10 cellular contexts compared by ENCODE assay signal in genomic region chr11:68090706-68091105, GRCh38. TPM values are rescaled to one million over a fixed set of nuclear protein-coding genes. Genes with fewer than 3 reads are reported as not detected.
DNase-seq lines count a peak whose midpoint lies in the region; ATAC-seq and TF ChIP-seq lines count a peak whose summit lies in the region.
"Had no signal": no experiment of that assay in that cellular context is flagged by ENCODE, and none has a peak within 500 bp of the region (broad histone marks: within the 10 kb centered on the region; RNA-seq: fewer than 3 reads in every experiment).

No MANE protein-coding gene starts in this region.

- H3K4me1 Mint-ChIP-seq in activated CD8-positive, alpha-beta memory T cell treated with anti-CD3 and anti-CD28 coated beads, Interleukin-2, amount 10 ng/mL, durations not matched to agents 7 days and 5 days = peaks cover 5% of the 10 kb centered on the region
- peaks cover 7% of the 10 kb centered on the region for H3K4me1 Mint-ChIP-seq in activated CD8-positive, alpha-beta T cell treated with anti-CD3 and anti-CD28 coated beads for 36 hours (ENCODE audit: low read depth)

- H3K4me3 Mint-ChIP-seq in activated CD8-positive, alpha-beta memory T cell treated with anti-CD3 and anti-CD28 coated beads, Interleukin-2, amount 10 ng/mL, durations not matched to agents 7 days and 5 days = no peak overlapping the region
- H3K4me3 Mint-ChIP-seq in activated CD8-positive, alpha-beta T cell treated with anti-CD3 and anti-CD28 coated beads for 36 hours = no peak overlapping the region

- intact Hi-C loops in activated CD8-positive, alpha-beta T cell treated with anti-CD3 and anti-CD28 coated beads for 36 hours (cut with micrococcal nuclease) = no loop called here
- intact Hi-C loops in left colon (cut with DNase I, micrococcal nuclease) = no loop called here

- POLR2A ChIA-PET in activated CD8-positive, alpha-beta T cell treated with anti-CD3 and anti-CD28 coated beads for 36 hours (lab: Charles Lee) = no interaction called here

- H3K36me3 Mint-ChIP-seq in activated CD8-positive, alpha-beta memory T cell treated with anti-CD3 and anti-CD28 coated beads, Interleukin-2, amount 10 ng/mL, durations not matched to agents 7 days and 5 days = no peaks in the 10 kb centered on the region
- H3K36me3 Mint-ChIP-seq in activated CD8-positive, alpha-beta T cell treated with anti-CD3 and anti-CD28 coated beads for 36 hours (ENCODE audit: low read depth) = no peaks in the 10 kb centered on the region

- CTCF ChIA-PET in activated CD8-positive, alpha-beta memory T cell treated with anti-CD3 and anti-CD28 coated beads, Interleukin-2, amount 10 ng/mL, durations not matched to agents 7 days and 5 days (lab: Charles Lee) = no interaction called here
- CTCF ChIA-PET in activated CD8-positive, alpha-beta T cell treated with anti-CD3 and anti-CD28 coated beads for 36 hours (lab: Charles Lee) = no interaction called here

- peak overlapping the region; percentile 42 for H3K27ac Mint-ChIP-seq in activated CD8-positive, alpha-beta memory T cell treated with anti-CD3 and anti-CD28 coated beads, Interleukin-2, amount 10 ng/mL, durations not matched to agents 7 days and 5 days
- no peak overlapping the region for H3K27ac Mint-ChIP-seq in activated CD8-positive, alpha-beta T cell treated with anti-CD3 and anti-CD28 coated beads for 36 hours

- no peak for DNase-seq in activated CD8-positive, alpha-beta memory T cell treated with anti-CD3 and anti-CD28 coated beads, Interleukin-2, amount 10 ng/mL, durations not matched to agents 7 days and 5 days
- no peak for DNase-seq in activated CD8-positive, alpha-beta memory T cell treated with anti-CD3 and anti-CD28 coated beads, Interleukin-2, amount 50 U/mL, for 48 hours
- DNase-seq in activated CD8-positive, alpha-beta T cell treated with anti-CD3 and anti-CD28 coated beads for 36 hours = peak; percentile 22
- peak; percentile 27 to 46 for DNase-seq in left colon
- DNase-seq in superior temporal gyrus (ENCODE audit: extremely low spot score) = peak; percentile 92
- DNase-seq in NCI-H2171 (lab: John Stamatoyannopoulos, UW) = no peak
- no peak for DNase-seq in NCI-H1048 (lab: John Stamatoyannopoulos, UW)
- DNase-seq: cortex of kidney, NCI-H2171 treated with DMSO at 0.1 percent for 48 hours had no signal

- ATAC-seq in activated CD8-positive, alpha-beta memory T cell treated with anti-CD3 and anti-CD28 coated beads, Interleukin-2, amount 10 ng/mL, durations not matched to agents 7 days and 5 days = no peak
- peak; percentile 62 for ATAC-seq in activated CD8-positive, alpha-beta T cell treated with anti-CD3 and anti-CD28 coated beads for 36 hours
- ATAC-seq in left colon (peak; percentile 92), GM18909 (IDR thresholded peaks at IDR 0.05; ENCODE audit: poor library complexity, unreplicated experiment) (no peak)

- no peaks in the 10 kb centered on the region for H3K9me3 Mint-ChIP-seq in activated CD8-positive, alpha-beta memory T cell treated with anti-CD3 and anti-CD28 coated beads, Interleukin-2, amount 10 ng/mL, durations not matched to agents 7 days and 5 days (ENCODE audit: low read depth)
- no peaks in the 10 kb centered on the region for H3K9me3 Mint-ChIP-seq in activated CD8-positive, alpha-beta T cell treated with anti-CD3 and anti-CD28 coated beads for 36 hours

- H3K27me3 Mint-ChIP-seq in activated CD8-positive, alpha-beta memory T cell treated with anti-CD3 and anti-CD28 coated beads, Interleukin-2, amount 10 ng/mL, durations not matched to agents 7 days and 5 days = no peaks in the 10 kb centered on the region
- H3K27me3 Mint-ChIP-seq in activated CD8-positive, alpha-beta T cell treated with anti-CD3 and anti-CD28 coated beads for 36 hours = no peaks in the 10 kb centered on the region

- TF ChIP-seq CTCF in activated CD8-positive, alpha-beta T cell treated with anti-CD3 and anti-CD28 coated beads for 36 hours (IDR thresholded peaks at IDR 0.05) = no peak

RNA-seq across cellular contexts. Expression of gene CHKA, which starts 30.5 kb away (rescaled TPM):
- 10 to 100 TPM in 1 of 2 experiments, 1 to 10 TPM in 1; 5.3 to 12.9 TPM for total RNA-seq in activated CD8-positive, alpha-beta memory T cell treated with anti-CD3 and anti-CD28 coated beads, Interleukin-2, amount 10 ng/mL, durations not matched to agents 7 days and 5 days
- 10 to 100 TPM; 15.8 to 16.7 TPM for total RNA-seq in activated CD8-positive, alpha-beta T cell treated with anti-CD3 and anti-CD28 coated beads for 36 hours
- 10 to 100 TPM; 47.6 to 87.4 TPM for total RNA-seq in left colon

RNA-seq across cellular contexts. Expression of gene TCIRG1, which starts 51.9 kb away (rescaled TPM):
- 100 to 1,000 TPM; 235 to 311 TPM for total RNA-seq in activated CD8-positive, alpha-beta memory T cell treated with anti-CD3 and anti-CD28 coated beads, Interleukin-2, amount 10 ng/mL, durations not matched to agents 7 days and 5 days
- 100 to 1,000 TPM; 129 to 138 TPM for total RNA-seq in activated CD8-positive, alpha-beta T cell treated with anti-CD3 and anti-CD28 coated beads for 36 hours
- total RNA-seq in left colon = 100 to 1,000 TPM; 140 to 156 TPM

Comparison
In these comparisons a context has a peak if more than half of its experiments do, and no peak if none do; other contexts are left out.
1. ATAC-seq: peak in activated CD8-positive, alpha-beta T cell treated with anti-CD3 and anti-CD28 coated beads for 36 hours (single experiment) and left colon (single experiment); none in activated CD8-positive, alpha-beta memory T cell treated with anti-CD3 and anti-CD28 coated beads, Interleukin-2, amount 10 ng/mL, durations not matched to agents 7 days and 5 days (single experiment) and GM18909 (single experiment).
2. DNase-seq: peak in activated CD8-positive, alpha-beta T cell treated with anti-CD3 and anti-CD28 coated beads for 36 hours (single experiment), left colon (2 of 2) and superior temporal gyrus (single experiment); none in activated CD8-positive, alpha-beta memory T cell treated with anti-CD3 and anti-CD28 coated beads, Interleukin-2, amount 10 ng/mL, durations not matched to agents 7 days and 5 days (single experiment), activated CD8-positive, alpha-beta memory T cell treated with anti-CD3 and anti-CD28 coated beads, Interleukin-2, amount 50 U/mL, for 48 hours (single experiment), NCI-H2171 (single experiment) and NCI-H1048 (single experiment).